16 cellular contexts compared by ENCODE assay signal in genomic region chr15:51720201-51720995, GRCh38. TPM values are rescaled to one million over a fixed set of nuclear protein-coding genes. Genes with fewer than 3 reads are reported as not detected.
"Had no signal": no experiment of that assay in that cellular context is flagged by ENCODE, and none has a peak within 500 bp of the region (broad histone marks: within the 10 kb centered on the region; RNA-seq: fewer than 3 reads in every experiment).

No MANE protein-coding gene starts in this region.

- H3K27ac ChIP-seq: thoracic aorta had no signal

- DNase-seq: activated CD4-positive, CD25-positive, alpha-beta regulatory T cell treated with anti-CD3 and anti-CD28 coated beads, Interleukin-2, amount 50 U/mL, for 72 hours; activated naive CD8-positive, alpha-beta T cell treated with anti-CD3 and anti-CD28 coated beads, Interleukin-2, amount 10 ng/mL, durations not matched to agents 7 days and 5 days; aorta; cerebellar nuclear complex; effector memory CD8-positive, alpha-beta T cell; islet precursor cell; posterior cingulate gyrus; stimulated activated naive CD8-positive, alpha-beta T cell treated with anti-CD3 and anti-CD28 coated beads, Interleukin-15, amount 100 ng/mL, for 72 hours had no signal

- H3K4me2 ChIP-seq: smooth muscle cell had no signal

- H3K9me3 Mint-ChIP-seq: activated naive CD8-positive, alpha-beta T cell treated with anti-CD3 and anti-CD28 coated beads, Interleukin-2, amount 10 ng/mL, durations not matched to agents 7 days and 5 days; activated T-helper 1 cell treated with anti-CD3 and anti-CD28 coated beads, Interleukin-12 subunit alpha, Interleukin-12 subunit beta, Interleukin-2, Interleukin-4 antibody, amounts not matched to agents 30 ng/mL and 10 ng/mL and 1 ng/mL, durations not matched to agents 14 hours and 24 hours and 36 hours; effector memory CD8-positive, alpha-beta T cell; natural killer cell treated with Interleukin-12 subunit alpha and Interleukin-12 subunit beta and Interleukin-15 and Interleukin-18, amount 100 ng/mL, for 72 hours; stimulated activated naive CD8-positive, alpha-beta T cell treated with anti-CD3 and anti-CD28 coated beads, Interleukin-15, amount 100 ng/mL, for 72 hours had no signal

- H3K4me3 ChIP-seq: gastroesophageal sphincter, smooth muscle cell, thoracic aorta had no signal

- H3K27me3 ChIP-seq: gastroesophageal sphincter had no signal

- H3K4me3 Mint-ChIP-seq: activated naive CD8-positive, alpha-beta T cell treated with anti-CD3 and anti-CD28 coated beads, Interleukin-2, amount 10 ng/mL, durations not matched to agents 7 days and 5 days; activated T-helper 1 cell treated with anti-CD3 and anti-CD28 coated beads, Interleukin-12 subunit alpha, Interleukin-12 subunit beta, Interleukin-2, Interleukin-4 antibody, amounts not matched to agents 30 ng/mL and 10 ng/mL and 1 ng/mL, durations not matched to agents 14 hours and 24 hours and 36 hours; dendritic cell treated with granulocyte-macrophage colony-stimulating factor and Interleukin-4, amounts not matched to agents 40 ng/mL and 50 ng/mL, for 4 days; effector memory CD8-positive, alpha-beta T cell; natural killer cell treated with Interleukin-12 subunit alpha and Interleukin-12 subunit beta and Interleukin-15 and Interleukin-18, amount 100 ng/mL, for 72 hours; stimulated activated naive CD8-positive, alpha-beta T cell treated with anti-CD3 and anti-CD28 coated beads, Interleukin-15, amount 100 ng/mL, for 72 hours had no signal

- H3K27ac Mint-ChIP-seq: activated T-helper 1 cell treated with anti-CD3 and anti-CD28 coated beads, Interleukin-12 subunit alpha, Interleukin-12 subunit beta, Interleukin-2, Interleukin-4 antibody, amounts not matched to agents 30 ng/mL and 10 ng/mL and 1 ng/mL, durations not matched to agents 14 hours and 24 hours and 36 hours; dendritic cell treated with granulocyte-macrophage colony-stimulating factor and Interleukin-4, amounts not matched to agents 40 ng/mL and 50 ng/mL, for 4 days; natural killer cell treated with Interleukin-12 subunit alpha and Interleukin-12 subunit beta and Interleukin-15 and Interleukin-18, amount 100 ng/mL, for 72 hours had no signal

- H3K27me3 Mint-ChIP-seq: activated naive CD8-positive, alpha-beta T cell treated with anti-CD3 and anti-CD28 coated beads, Interleukin-2, amount 10 ng/mL, durations not matched to agents 7 days and 5 days; dendritic cell treated with granulocyte-macrophage colony-stimulating factor and Interleukin-4, amounts not matched to agents 40 ng/mL and 50 ng/mL, for 4 days; effector memory CD8-positive, alpha-beta T cell; natural killer cell treated with Interleukin-12 subunit alpha and Interleukin-12 subunit beta and Interleukin-15 and Interleukin-18, amount 100 ng/mL, for 72 hours; stimulated activated naive CD8-positive, alpha-beta T cell treated with anti-CD3 and anti-CD28 coated beads, Interleukin-15, amount 100 ng/mL, for 72 hours had no signal

- ATAC-seq: effector memory CD8-positive, alpha-beta T cell; gastroesophageal sphincter; left lobe of liver; natural killer cell treated with Interleukin-12 subunit alpha and Interleukin-12 subunit beta and Interleukin-15 and Interleukin-18, amount 100 ng/mL, for 72 hours; stimulated activated naive CD8-positive, alpha-beta T cell treated with anti-CD3 and anti-CD28 coated beads, Interleukin-15, amount 100 ng/mL, for 72 hours had no signal

- H3K9me3 ChIP-seq: gastroesophageal sphincter, thoracic aorta had no signal

RNA-seq across cellular contexts. Expression of gene SCG3, which starts 39.1 kb away (rescaled TPM):
- total RNA-seq: activated CD8-positive, alpha-beta memory T cell treated with anti-CD3 and anti-CD28 coated beads for 36 hours; activated naive CD8-positive, alpha-beta T cell treated with anti-CD3 and anti-CD28 coated beads, Interleukin-2, amount 10 ng/mL, durations not matched to agents 7 days and 5 days; activated T-helper 1 cell treated with anti-CD3 and anti-CD28 coated beads, Interleukin-12 subunit alpha, Interleukin-12 subunit beta, Interleukin-2, Interleukin-4 antibody, amounts not matched to agents 30 ng/mL and 10 ng/mL and 1 ng/mL, durations not matched to agents 14 hours and 24 hours and 36 hours; aorta; left lobe of liver; natural killer cell treated with Interleukin-12 subunit alpha and Interleukin-12 subunit beta and Interleukin-15 and Interleukin-18, amount 100 ng/mL, for 72 hours; smooth muscle cell; thoracic aorta had no signal
- polyA plus RNA-seq: smooth muscle cell had no signal
